In genomic region chr1:215380566-215380965, GRCh38 we compare ENCODE assay signal across 1 cellular context.
TF ChIP-seq lines count a peak whose summit lies in the region.

No MANE protein-coding gene starts in this region.

TF ChIP-seq in WTC11, 78 proteins besides CTCF, POLR2A, EP300 and RAD21 (continued from another document):
- TF ChIP-seq, protein P1, sequence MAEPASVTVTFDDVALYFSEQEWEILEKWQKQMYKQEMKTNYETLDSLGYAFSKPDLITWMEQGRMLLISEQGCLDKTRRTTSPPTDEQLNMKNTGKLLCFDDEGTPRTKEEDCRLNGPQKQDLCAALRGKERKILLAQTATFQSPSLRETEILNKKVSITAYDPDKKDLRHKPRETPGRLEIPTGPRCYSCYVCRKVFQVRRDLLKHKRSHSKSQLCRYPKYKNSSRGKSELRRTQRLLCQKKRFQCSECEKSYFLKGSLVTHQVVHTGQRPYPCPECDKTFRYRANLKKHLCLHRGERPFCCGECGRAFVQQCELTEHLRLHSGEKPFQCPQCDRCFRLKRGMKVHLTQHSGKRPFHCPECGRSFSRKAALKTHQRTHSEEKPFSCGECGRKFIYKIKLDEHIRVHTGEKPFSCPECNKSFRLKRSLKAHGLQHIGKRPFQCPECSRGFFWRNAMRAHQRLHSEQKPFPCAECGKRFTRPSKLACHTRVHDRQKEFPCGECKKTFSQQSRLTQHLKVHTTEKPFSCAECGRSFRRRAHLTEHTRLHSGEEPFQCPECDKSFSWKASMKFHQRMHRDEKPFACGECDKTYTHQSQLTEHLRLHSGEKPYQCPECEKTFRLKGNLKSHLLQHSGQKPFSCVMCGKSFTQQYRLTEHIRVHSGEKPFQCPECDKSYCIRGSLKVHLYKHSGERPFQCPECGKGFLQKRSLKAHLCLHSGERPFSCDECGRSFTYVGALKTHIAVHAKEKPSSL (CRISPR knock-in tag; conservative IDR thresholded peaks at IDR 0.05): no peak
- no peak for TF ChIP-seq CREB1 (CRISPR knock-in tag; IDR thresholded peaks at IDR 0.05)
TF ChIP-seq in WTC11: peak in this region for 0.
